In genomic region chr16:5863207-5863606, GRCh38 we compare ENCODE assay signal across 9 cellular contexts.
"Had no signal": no experiment of that assay in that cellular context is flagged by ENCODE, and none has a peak within 500 bp of the region (broad histone marks: within the 10 kb centered on the region; RNA-seq: fewer than 3 reads in every experiment).

No MANE protein-coding gene starts in this region.

- FAIRE-seq: HTR-8/SVneo had no signal

- H2AFZ ChIP-seq: GM23248 had no signal

- H3K4me1 ChIP-seq: HAP-1 had no signal

- H3K27ac ChIP-seq: GM23248 had no signal

- H3K4me1 Mint-ChIP-seq: IgD-negative memory B cell had no signal

- H3K36me3 ChIP-seq: HAP-1 had no signal

- H3K36me3 Mint-ChIP-seq: IgD-negative memory B cell had no signal

- H3K9me3 ChIP-seq: HAP-1 had no signal

- H3K9ac ChIP-seq: GM23248 had no signal

- H3K27ac Mint-ChIP-seq: HFFc6, IgD-negative memory B cell had no signal

- H3K4me3 Mint-ChIP-seq: HFFc6, IgD-negative memory B cell had no signal

- ATAC-seq: HCT116 had no signal

- H3K27me3 Mint-ChIP-seq: IgD-negative memory B cell had no signal

- H3K4me3 ChIP-seq: GM23248, HAP-1 had no signal

- DNase-seq: GM23248, GOT3, H7, HFFc6, KBM-7 had no signal
